In genomic region chr7:12620371-12620770, GRCh38 we compare ENCODE assay signal across 16 cellular contexts. TPM values are rescaled to one million over a fixed set of nuclear protein-coding genes. Genes with fewer than 3 reads are reported as not detected.
"Had no signal": no experiment of that assay in that cellular context is flagged by ENCODE, and none has a peak within 500 bp of the region (broad histone marks: within the 10 kb centered on the region; RNA-seq: fewer than 3 reads in every experiment).

No MANE protein-coding gene starts in this region.

- DNase-seq: activated CD4-positive, alpha-beta T cell treated with anti-CD3 and anti-CD28 coated beads for 1 hour; activated CD4-positive, alpha-beta T cell treated with anti-CD3 and anti-CD28 coated beads, Interleukin-2, amount 50 U/mL, for 4 hours; activated gamma-delta T cell treated with Interleukin-2 at 50 U/mL for 16 hours; adrenal gland; effector memory CD8-positive, alpha-beta T cell; heart left ventricle; left ventricle myocardium inferior; occipital lobe; stimulated activated CD4-positive, alpha-beta T cell treated with anti-CD3 and anti-CD28 coated beads, Interleukin-2, amount 100 ng/mL, for 24 hours; stimulated activated naive CD4-positive, alpha-beta T cell treated with Interleukin-2 at 50 U/mL for 16 hours; T-helper 2 cell; WERI-Rb-1 had no signal

- H3K4me1 ChIP-seq: adrenal gland, left ventricle myocardium inferior had no signal

- H3K27me3 ChIP-seq: adrenal gland, cardiac muscle cell, heart left ventricle, tibial nerve had no signal

- H3K27ac ChIP-seq: adrenal gland, cardiac muscle cell, heart left ventricle, left ventricle myocardium inferior, tibial nerve, WERI-Rb-1 had no signal

- ATAC-seq: activated naive CD4-positive, alpha-beta T cell treated with anti-CD3 and anti-CD28 coated beads, Interleukin-2, amount 50 U/mL, for 72 hours; effector memory CD8-positive, alpha-beta T cell; heart left ventricle had no signal

- H3K9me3 ChIP-seq: adrenal gland, heart left ventricle, left ventricle myocardium inferior, tibial nerve had no signal

- H3K4me3 ChIP-seq: adrenal gland, cardiac muscle cell, heart left ventricle, left ventricle myocardium inferior, tibial nerve had no signal

- H3K36me3 ChIP-seq: adrenal gland, cardiac muscle cell, heart left ventricle, left ventricle myocardium inferior, tibial nerve, WERI-Rb-1 had no signal

RNA-seq across cellular contexts. Expression of gene SCIN, which starts 49.9 kb away (rescaled TPM):
- total RNA-seq: activated T-helper 1 cell treated with anti-CD3 and anti-CD28 coated beads, Interleukin-12 subunit alpha, Interleukin-12 subunit beta, Interleukin-2, Interleukin-4 antibody, amounts not matched to agents 30 ng/mL and 10 ng/mL and 1 ng/mL, durations not matched to agents 14 hours and 24 hours and 36 hours; left ventricle myocardium inferior had no signal
